10 cellular contexts compared by ENCODE assay signal in genomic region chr6:95923518-95923917, GRCh38.
DNase-seq lines count a peak whose midpoint lies in the region; ATAC-seq and TF ChIP-seq lines count a peak whose summit lies in the region.
"Had no signal": no experiment of that assay in that cellular context is flagged by ENCODE, and none has a peak within 500 bp of the region (broad histone marks: within the 10 kb centered on the region; RNA-seq: fewer than 3 reads in every experiment).

No MANE protein-coding gene starts in this region.

- H3K4me3 Mint-ChIP-seq in T-helper 2 cell treated with Interferon-gamma antibody and Interleukin-4, amounts not matched to agents 5 μg/mL and 100 μg/mL, for 36 hours, result no peak overlapping the region
- H3K4me3 Mint-ChIP-seq: stimulated activated memory B cell treated with anti-CD40 and anti-IgM and Interleukin-4, amounts not matched to agents 10 μg/mL and 1 μg/mL and 100 μg/mL, for 72 hours had no signal

- no peaks in the 10 kb centered on the region for H3K9me3 Mint-ChIP-seq in T-helper 2 cell treated with Interferon-gamma antibody and Interleukin-4, amounts not matched to agents 5 μg/mL and 100 μg/mL, for 36 hours

- no peak overlapping the region for H3K27ac Mint-ChIP-seq in T-helper 2 cell treated with Interferon-gamma antibody and Interleukin-4, amounts not matched to agents 5 μg/mL and 100 μg/mL, for 36 hours
- H3K27ac Mint-ChIP-seq: stimulated activated memory B cell treated with anti-CD40 and anti-IgM and Interleukin-4, amounts not matched to agents 10 μg/mL and 1 μg/mL and 100 μg/mL, for 72 hours had no signal

- H3K36me3 Mint-ChIP-seq in T-helper 2 cell treated with Interferon-gamma antibody and Interleukin-4, amounts not matched to agents 5 μg/mL and 100 μg/mL, for 36 hours (ENCODE audit: low read depth), result no peaks in the 10 kb centered on the region
- H3K36me3 Mint-ChIP-seq: stimulated activated memory B cell treated with anti-CD40 and anti-IgM and Interleukin-4, amounts not matched to agents 10 μg/mL and 1 μg/mL and 100 μg/mL, for 72 hours had no signal

- H3K27me3 Mint-ChIP-seq in T-helper 2 cell treated with Interferon-gamma antibody and Interleukin-4, amounts not matched to agents 5 μg/mL and 100 μg/mL, for 36 hours (ENCODE audit: low read depth), result no peaks in the 10 kb centered on the region
- H3K27me3 Mint-ChIP-seq: stimulated activated memory B cell treated with anti-CD40 and anti-IgM and Interleukin-4, amounts not matched to agents 10 μg/mL and 1 μg/mL and 100 μg/mL, for 72 hours had no signal

- DNase-seq in D341Med (ENCODE audit: low spot score) (peak; percentile 31), epithelial cell of esophagus (ENCODE audit: low read depth) (peak; percentile 16), NCI-H1105 (lab: John Stamatoyannopoulos, UW) (no peak), NCI-H2227 (lab: John Stamatoyannopoulos, UW; ENCODE audit: unreplicated experiment) (no peak)
- peak; percentile 19 for DNase-seq in Jurkat, Clone E6-1 (ENCODE audit: low read depth, low spot score)
- DNase-seq in T-helper 2 cell treated with Interferon-gamma antibody and Interleukin-4, amounts not matched to agents 5 μg/mL and 100 μg/mL, for 36 hours (ENCODE audit: low spot score), result no peak
- DNase-seq: nucleus accumbens had no signal

- H3K4me1 Mint-ChIP-seq in T-helper 2 cell treated with Interferon-gamma antibody and Interleukin-4, amounts not matched to agents 5 μg/mL and 100 μg/mL, for 36 hours (ENCODE audit: low read depth), result no peaks in the 10 kb centered on the region
- H3K4me1 Mint-ChIP-seq: stimulated activated memory B cell treated with anti-CD40 and anti-IgM and Interleukin-4, amounts not matched to agents 10 μg/mL and 1 μg/mL and 100 μg/mL, for 72 hours had no signal

- TF ChIP-seq CTCF in epithelial cell of esophagus (IDR thresholded peaks at IDR 0.05; ENCODE audit: insufficient read depth, low read depth, low read length, missing control alignments), result peak; percentile 40

- H3K4me3 ChIP-seq in Jurkat, Clone E6-1 (ENCODE audit: low read length), result no peak overlapping the region
- no peak overlapping the region for H3K4me3 ChIP-seq in epithelial cell of esophagus (ENCODE audit: low read length)

- ATAC-seq in GM18861 (IDR thresholded peaks at IDR 0.05; ENCODE audit: unreplicated experiment) (peak; percentile 45), GM18858 (IDR thresholded peaks at IDR 0.05; ENCODE audit: unreplicated experiment) (no peak)
- ATAC-seq: stimulated activated memory B cell treated with anti-CD40 and anti-IgM and Interleukin-4, amounts not matched to agents 10 μg/mL and 1 μg/mL and 100 μg/mL, for 72 hours had no signal

Comparison
In these comparisons a context has a peak if more than half of its experiments do, and no peak if none do; other contexts are left out.
1. DNase-seq: peak in D341Med (single experiment), Jurkat, Clone E6-1 (single experiment) and epithelial cell of esophagus (single experiment); none in NCI-H1105 (single experiment), T-helper 2 cell treated with Interferon-gamma antibody and Interleukin-4, amounts not matched to agents 5 μg/mL and 100 μg/mL, for 36 hours (single experiment) and NCI-H2227 (single experiment).